1 cellular context compared by ENCODE assay signal in genomic region chrX:40734956-40735317, GRCh38.
TF ChIP-seq lines count a peak whose summit lies in the region.

No MANE protein-coding gene starts in this region.

TF ChIP-seq in SK-N-SH, 30 proteins besides CTCF, POLR2A, EP300 and RAD21 (continued from another document):
- TF ChIP-seq RFX5 (IDR thresholded peaks at IDR 0.05; ENCODE audit: low read length) = no peak
TF ChIP-seq in SK-N-SH: peak in this region for 0.
